Comparison of ENCODE assay signal across 9 cellular contexts in the genomic region with DNA sequence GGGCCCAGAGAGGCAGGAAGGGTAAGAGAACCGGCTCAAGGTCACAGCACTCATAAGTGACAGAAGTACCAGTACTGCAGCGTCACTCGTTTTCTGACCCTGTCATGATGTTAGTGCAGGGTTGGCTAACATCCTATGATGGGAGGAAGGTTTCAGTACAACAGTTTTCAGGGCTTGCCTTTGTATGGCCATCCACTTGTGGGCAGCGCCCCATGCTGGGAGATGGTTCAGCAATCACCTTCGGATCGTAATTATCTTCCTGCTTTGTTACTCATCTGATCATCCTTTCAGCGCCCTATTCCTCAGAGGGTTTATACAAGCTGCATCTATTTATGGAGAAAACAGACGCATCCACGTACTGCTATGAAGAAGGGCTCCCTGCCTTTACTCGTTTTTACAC. TPM values are rescaled to one million over a fixed set of nuclear protein-coding genes. Genes with fewer than 3 reads are reported as not detected.
DNase-seq lines count a peak whose midpoint lies in the region; ATAC-seq and TF ChIP-seq lines count a peak whose summit lies in the region.
"Had no signal": no experiment of that assay in that cellular context is flagged by ENCODE, and none has a peak within 500 bp of the region (broad histone marks: within the 10 kb centered on the region; RNA-seq: fewer than 3 reads in every experiment).

No MANE protein-coding gene starts in this region.

- no peaks in the 10 kb centered on the region for H4K20me1 ChIP-seq in SU-DHL-6 (ENCODE audit: low read depth, low read length)

- H3K27me3 ChIP-seq in SU-DHL-6 (ENCODE audit: low read length) (no peaks in the 10 kb centered on the region), right atrium auricular region (no peaks in the 10 kb centered on the region), left lung (peaks cover 26 to 55% of the 10 kb centered on the region in 2 donors)

- intact Hi-C loops in left lung (cut with DNase I): no loop called here

- H3K4me1 ChIP-seq in right atrium auricular region (peaks cover 0 to 45% of the 10 kb centered on the region in 2 donors), left lung (peaks cover 0 to 28% of the 10 kb centered on the region in 2 donors)

- no peaks in the 10 kb centered on the region for H3K9me3 ChIP-seq in SU-DHL-6 (ENCODE audit: insufficient read depth, low read length)
- no peaks in the 10 kb centered on the region for H3K9me3 ChIP-seq in right atrium auricular region
- H3K9me3 ChIP-seq in left lung: no peaks in the 10 kb centered on the region

- TF ChIP-seq CTCF in SU-DHL-6 (IDR thresholded peaks at IDR 0.05; ENCODE audit: insufficient read depth, low read length, poor library complexity, severe bottlenecking) (no peak), right atrium auricular region (IDR thresholded peaks at IDR 0.05) (peak in 1 of 2 donors; percentile 33), left lung (IDR thresholded peaks at IDR 0.05) (no peak)

- no peaks in the 10 kb centered on the region for H3K36me3 ChIP-seq in SU-DHL-6 (ENCODE audit: low read length)
- no peaks in the 10 kb centered on the region for H3K36me3 ChIP-seq in right atrium auricular region
- no peaks in the 10 kb centered on the region for H3K36me3 ChIP-seq in left lung

- peak overlapping the region; percentile 97 for H3K4me2 ChIP-seq in SU-DHL-6 (ENCODE audit: low read depth, low read length, poor library complexity, severe bottlenecking)

- H3K9ac ChIP-seq in SU-DHL-6 (ENCODE audit: low read length): peak overlapping the region; percentile 74; the same call in 1 of the 2 replicates

- H3F3A ChIP-seq in SU-DHL-6 (ENCODE audit: insufficient read depth): no peaks in the 10 kb centered on the region

- H2AFZ ChIP-seq in SU-DHL-6 (ENCODE audit: low read depth, low read length, severe bottlenecking): peak overlapping the region; percentile 98

- no peaks in the 10 kb centered on the region for H3K9me2 ChIP-seq in SU-DHL-6 (replicated peaks; ENCODE audit: insufficient read depth, low read length)

- ATAC-seq in GM18511 (IDR thresholded peaks at IDR 0.05; ENCODE audit: unreplicated experiment) (no peak), GM21381 (IDR thresholded peaks at IDR 0.05; ENCODE audit: unreplicated experiment) (no peak), left lung (no peak)

- H3K4me3 ChIP-seq in SU-DHL-6 (ENCODE audit: insufficient read depth, low read length, poor library complexity, severe bottlenecking) (no peak overlapping the region), right atrium auricular region (peak overlapping the region; percentile 72 to 91), left lung (peak overlapping the region in 1 of 2 donors; percentile 47)

- no peaks in the 10 kb centered on the region for H3K79me2 ChIP-seq in SU-DHL-6 (ENCODE audit: insufficient read depth, low read length)

- H3K27ac ChIP-seq in SU-DHL-6 (ENCODE audit: low read depth, low read length): no peak overlapping the region
- peak overlapping the region; percentile 91 to 95 for H3K27ac ChIP-seq in right atrium auricular region
- no peak overlapping the region for H3K27ac ChIP-seq in left lung

- DNase-seq in DMS79 treated with DMSO at 0.1 percent for 48 hours (lab: John Stamatoyannopoulos, UW): peak; percentile 11
- DNase-seq in DMS79 (lab: John Stamatoyannopoulos, UW): no peak
- no peak for DNase-seq in right atrium auricular region (ENCODE audit: low spot score)
- peak; percentile 80 for DNase-seq in superior temporal gyrus (ENCODE audit: extremely low spot score)
- DNase-seq in left lung: no peak
- DNase-seq: 8988T had no signal

RNA-seq across cellular contexts. Expression of gene MAP1B, which starts 2.4 kb away (rescaled TPM):
- 100 to 1,000 TPM; 203 to 558 TPM for total RNA-seq in right atrium auricular region
- total RNA-seq in left lung: 10 to 100 TPM; 53.0 to 62.6 TPM

Comparison
In these comparisons a context has a peak if more than half of its experiments do, and no peak if none do; other contexts are left out.
1. DNase-seq: peak in DMS79 treated with DMSO at 0.1 percent for 48 hours (single experiment) and superior temporal gyrus (single experiment); none in DMS79 (single experiment), right atrium auricular region (single experiment) and left lung (0 of 2).
2. H3K27ac ChIP-seq: peak in right atrium auricular region (2 of 2); none in SU-DHL-6 (single experiment) and left lung (0 of 2).